ENCODE assay signal across 8 cellular contexts in genomic region chr3:195954052-195954751, GRCh38. TPM values are rescaled to one million over a fixed set of nuclear protein-coding genes. Genes with fewer than 3 reads are reported as not detected.
A peak's percentile ranks its signal among the peaks of the same experiment; 100 is the strongest.
DNase-seq lines count a peak whose midpoint lies in the region; ATAC-seq and TF ChIP-seq lines count a peak whose summit lies in the region.
"Not testable (repeated sequence)": the region's sequence is repeated elsewhere in the genome, so short reads cannot be mapped to it uniquely, and the experiment has no call there.

No MANE protein-coding gene starts in this region.

- H3K4me1 Mint-ChIP-seq in neural crest cell: not testable (repeated sequence)

- intact Hi-C loops in adrenal gland (cut with DNase I); Right ventricle myocardium inferior (cut with DNase I): not testable (repeated sequence)

- H3K4me3 Mint-ChIP-seq in neural crest cell: peak overlapping the region; percentile 88

- H3K9me3 ChIP-seq in adrenal gland (replicated peaks in 1 of 3): not testable (repeated sequence)

- TF ChIP-seq POLR2A in adrenal gland (IDR thresholded peaks at IDR 0.05): peak in 1 of 2 donors; percentile 32

- peak; percentile 76 for DNase-seq in EL
- peak in 4 of 5 experiments; percentile 41 to 91 (median 68) for DNase-seq in T-helper 2 cell
- DNase-seq in adrenal gland: peak; percentile 61 to 91 (median 87)
- peak; percentile 91 for DNase-seq in Right ventricle myocardium inferior (ENCODE audit: missing footprints)
- peak; percentile 55 for DNase-seq in neural crest cell (ENCODE audit: low read depth, low spot score)
- DNase-seq in stimulated activated CD8-positive, alpha-beta memory T cell treated with anti-CD3 and anti-CD28 coated beads, Interleukin-7, amount 100 ng/mL, for 1 hour (ENCODE audit: low read depth in 2 of 2): peak; percentile 39 to 46

- H3K9me3 Mint-ChIP-seq in neural crest cell: not testable (repeated sequence)

- ATAC-seq in GM21423 (IDR thresholded peaks at IDR 0.05; ENCODE audit: unreplicated experiment) (peak; percentile 96), HG03460 (IDR thresholded peaks at IDR 0.05; ENCODE audit: unreplicated experiment) (peak; percentile 95), Right ventricle myocardium inferior (peak; percentile 99)

- WGBS in adrenal gland, 4 donors: 0 to 1% methylated on average over 22 to 53 of the region's 84 CpGs; no CpG with 5 or more reads in 2 of the 4 donors

- H3K27me3 Mint-ChIP-seq in neural crest cell (ENCODE audit: low read depth): not testable (repeated sequence)

- H3K36me3 ChIP-seq in adrenal gland (replicated peaks in 1 of 2): not testable (repeated sequence)

- H3K27ac ChIP-seq in adrenal gland: peak overlapping the region in 1 of 5 donors; percentile 34

- not testable (repeated sequence) for H3K4me1 ChIP-seq in adrenal gland (replicated peaks in 1 of 2)

- not testable (repeated sequence) for H3K36me3 Mint-ChIP-seq in neural crest cell (ENCODE audit: low read depth)

- not testable (repeated sequence) for H3K27me3 ChIP-seq in adrenal gland

- not testable (repeated sequence) for H3K27ac Mint-ChIP-seq in neural crest cell (ENCODE audit: unreplicated experiment)

- TF ChIP-seq CTCF in adrenal gland (IDR thresholded peaks at IDR 0.05); neural crest cell (conservative IDR thresholded peaks at IDR 0.05): not testable (repeated sequence)

- not testable (repeated sequence) for H3K4me3 ChIP-seq in adrenal gland

RNA-seq across cellular contexts. Expression of gene TNK2, which starts 45.9 kb away (rescaled TPM):
- total RNA-seq in adrenal gland (10 to 100 TPM in 6 of 8 donors, 1 to 10 TPM in 2; 5.8 to 48.5 (median 24.7) TPM), Right ventricle myocardium inferior (31.7 TPM), neural crest cell (46.3 and 54.9 TPM in 2 replicates)
- polyA plus RNA-seq in adrenal gland: 100 to 1,000 TPM in 1 of 3 donors, 10 to 100 TPM in 1, 1 to 10 TPM in 1; 6.1 to 161 (median 65.4) TPM
